12 cellular contexts compared by ENCODE assay signal in genomic region chr5:112165897-112166737, GRCh38.
DNase-seq lines count a peak whose midpoint lies in the region; ATAC-seq, FAIRE-seq and TF ChIP-seq lines count a peak whose summit lies in the region.
"Had no signal": no experiment of that assay in that cellular context is flagged by ENCODE, and none has a peak within 500 bp of the region (broad histone marks: within the 10 kb centered on the region; RNA-seq: fewer than 3 reads in every experiment).

No MANE protein-coding gene starts in this region.

- H3K27me3 ChIP-seq in HUES6 (ENCODE audit: control insufficient read depth, insufficient read depth, low read length) (no peaks in the 10 kb centered on the region), astrocyte (ENCODE audit: insufficient read depth, low read length) (no peaks in the 10 kb centered on the region)

- H2AFZ ChIP-seq in astrocyte (ENCODE audit: low read depth, low read length): no peak overlapping the region

- peak overlapping the region; percentile 24; the same call in 1 of the 2 replicates for H3K4me3 ChIP-seq in HUES6 (ENCODE audit: low read depth, low read length)
- no peak overlapping the region for H3K4me3 ChIP-seq in astrocyte (ENCODE audit: insufficient read depth, low read depth, low read length)
- H3K4me3 ChIP-seq: thoracic aorta had no signal

- H3K27ac Mint-ChIP-seq in Calu3 (ENCODE audit: unreplicated experiment): peak overlapping the region; percentile 68
- H3K27ac Mint-ChIP-seq in astrocyte (ENCODE audit: unreplicated experiment): peak overlapping the region; percentile 71
- H3K27ac Mint-ChIP-seq in memory B cell: peak overlapping the region; percentile 84

- H3K4me2 ChIP-seq in astrocyte (ENCODE audit: low read length): no peak overlapping the region

- DNase-seq in Calu3 (no peak), astrocyte (ENCODE audit: low read depth) (no peak), memory B cell (ENCODE audit: low spot score in 2 of 2) (no peak), cerebellum (ENCODE audit: low spot score) (no peak), NCI-H510A (lab: John Stamatoyannopoulos, UW) (no peak), amygdala (lab: John Stamatoyannopoulos, UW) (no peak)
- DNase-seq in activated CD8-positive, alpha-beta memory T cell treated with anti-CD3 and anti-CD28 coated beads, Interleukin-2, amount 50 U/mL, for 4 hours: no peak
- DNase-seq: NK-92 treated with Interleukin-12 subunit alpha and Interleukin-12 subunit beta, amount 100 ng/mL, for 24 hours; stimulated activated CD4-positive, alpha-beta T cell treated with anti-CD3 and anti-CD28 coated beads, Interleukin-4, amount 100 ng/mL, for 24 hours had no signal

- H3K9me3 ChIP-seq in HUES6 (ENCODE audit: control insufficient read depth, insufficient read depth, low read depth, low read length): no peaks in the 10 kb centered on the region
- no peaks in the 10 kb centered on the region for H3K9me3 ChIP-seq in astrocyte (ENCODE audit: insufficient read depth, low read depth, low read length)
- H3K9me3 ChIP-seq: thoracic aorta had no signal

- ATAC-seq in memory B cell (ENCODE audit: low read depth): no peak

- intact Hi-C loops in Calu3 (cut with micrococcal nuclease; ENCODE audit: unreplicated experiment): no loop called here

- peaks cover 28% of the 10 kb centered on the region for H4K20me1 ChIP-seq in astrocyte (ENCODE audit: insufficient read depth, low read length)

- H3K9ac ChIP-seq in HUES6 (ENCODE audit: low read length): peak overlapping the region; percentile 84
- H3K9ac ChIP-seq in astrocyte (ENCODE audit: low read length): no peak overlapping the region

- H3K27ac ChIP-seq in HUES6 (ENCODE audit: low read depth, low read length): peak overlapping the region; percentile 75
- no peak overlapping the region for H3K27ac ChIP-seq in astrocyte (ENCODE audit: low read depth, low read length)
- H3K27ac ChIP-seq: thoracic aorta had no signal

- TF ChIP-seq CTCF in Calu3 (IDR thresholded peaks at IDR 0.05; ENCODE audit: unreplicated experiment) (no peak), astrocyte (IDR thresholded peaks at IDR 0.05; ENCODE audit: insufficient read depth, low read depth, low read length) (no peak)

- H3K9me3 Mint-ChIP-seq in Calu3 (ENCODE audit: low read depth, unreplicated experiment): no peaks in the 10 kb centered on the region
- H3K9me3 Mint-ChIP-seq in astrocyte (ENCODE audit: unreplicated experiment): no peaks in the 10 kb centered on the region
- H3K9me3 Mint-ChIP-seq in memory B cell: no peaks in the 10 kb centered on the region
- H3K9me3 Mint-ChIP-seq: central memory CD8-positive, alpha-beta T cell had no signal

- H3K4me1 Mint-ChIP-seq in Calu3 (ENCODE audit: low read depth, unreplicated experiment): peaks cover 38% of the 10 kb centered on the region
- peaks cover 32% of the 10 kb centered on the region for H3K4me1 Mint-ChIP-seq in astrocyte (ENCODE audit: low read depth, unreplicated experiment)
- peaks cover 16% of the 10 kb centered on the region for H3K4me1 Mint-ChIP-seq in memory B cell

- FAIRE-seq in astrocyte (lab: Jason Lieb, UNC): no peak

- peaks cover 30% of the 10 kb centered on the region for H3K4me1 ChIP-seq in HUES6 (ENCODE audit: control insufficient read depth, insufficient read depth, low read length)
- peaks cover 11% of the 10 kb centered on the region for H3K4me1 ChIP-seq in astrocyte (ENCODE audit: insufficient read depth, low read length)

- H3K36me3 ChIP-seq in HUES6 (ENCODE audit: control insufficient read depth, insufficient read depth, low read length) (peaks cover 49% of the 10 kb centered on the region), astrocyte (ENCODE audit: insufficient read depth, low read length) (peaks cover 41% of the 10 kb centered on the region)

- CTCF ChIA-PET in Calu3 (lab: Charles Lee): interaction anchor here (0.7 to 1.5 kb wide), 2 partner anchors 10 to 220 kb away, joined by 4 to 7 read pairs; no protein-coding TSS in a partner anchor

- BruUV-seq in Calu3 (replicated peaks; lab: Mats Ljungman, UMichigan): no TSS peak

- H3K79me2 ChIP-seq in astrocyte (ENCODE audit: insufficient read depth, low read length): peaks cover 21% of the 10 kb centered on the region

- H3K27me3 Mint-ChIP-seq in Calu3 (ENCODE audit: unreplicated experiment): no peaks in the 10 kb centered on the region
- no peaks in the 10 kb centered on the region for H3K27me3 Mint-ChIP-seq in astrocyte (ENCODE audit: low read depth, unreplicated experiment)
- no peaks in the 10 kb centered on the region for H3K27me3 Mint-ChIP-seq in memory B cell
- H3K27me3 Mint-ChIP-seq: central memory CD8-positive, alpha-beta T cell had no signal

- H3K4me3 Mint-ChIP-seq in Calu3 (ENCODE audit: low read depth, unreplicated experiment): no peak overlapping the region
- H3K4me3 Mint-ChIP-seq in astrocyte (ENCODE audit: unreplicated experiment): peak overlapping the region; percentile 10
- no peak overlapping the region for H3K4me3 Mint-ChIP-seq in memory B cell
- H3K4me3 Mint-ChIP-seq: central memory CD8-positive, alpha-beta T cell had no signal

- H3K36me3 Mint-ChIP-seq in Calu3 (ENCODE audit: insufficient read depth, unreplicated experiment) (peaks cover 74% of the 10 kb centered on the region), astrocyte (ENCODE audit: low read depth, unreplicated experiment) (peaks cover 15% of the 10 kb centered on the region), memory B cell (peaks cover 27% of the 10 kb centered on the region)
